In the genomic region with DNA sequence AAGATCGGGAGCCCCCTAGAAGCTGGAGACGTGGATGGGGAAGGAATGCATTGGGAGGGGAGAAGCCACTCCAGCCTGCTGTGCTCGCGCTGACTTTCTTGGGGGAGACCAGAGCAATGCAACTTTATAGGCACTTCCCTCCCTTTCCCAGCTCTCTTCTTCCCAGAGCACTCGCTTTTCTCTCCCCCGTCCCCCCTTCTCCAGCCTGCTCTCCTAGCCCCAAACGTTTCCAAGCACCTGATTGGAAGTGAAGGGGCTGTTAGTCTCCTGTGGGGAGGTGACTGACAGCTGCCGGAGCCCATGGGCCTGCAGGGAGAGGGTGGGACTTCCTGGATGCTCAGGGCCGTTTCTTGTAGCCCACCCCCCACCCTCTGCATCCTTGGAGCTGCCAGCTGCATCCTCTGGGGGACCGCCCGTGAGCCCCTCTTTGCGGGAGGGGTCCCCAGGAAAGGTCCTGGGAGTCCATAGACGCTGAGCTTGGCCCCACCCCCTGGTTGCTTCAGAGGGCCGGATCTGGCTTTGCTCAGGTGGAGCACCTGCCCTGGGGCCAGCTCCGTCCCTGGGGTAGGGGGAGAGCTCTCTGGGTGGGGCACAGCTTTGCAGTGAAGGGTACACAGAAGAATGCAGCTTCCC, we compare ENCODE assay signal across 9 cellular contexts. TPM values are rescaled to one million over a fixed set of nuclear protein-coding genes. Genes with fewer than 3 reads are reported as not detected.
DNase-seq lines count a peak whose midpoint lies in the region; ATAC-seq and TF ChIP-seq lines count a peak whose summit lies in the region.
"Had no signal": no experiment of that assay in that cellular context is flagged by ENCODE, and none has a peak within 500 bp of the region (broad histone marks: within the 10 kb centered on the region; RNA-seq: fewer than 3 reads in every experiment).

No MANE protein-coding gene starts in this region.

- no peaks in the 10 kb centered on the region for H3K9me2 ChIP-seq in SU-DHL-6 (replicated peaks; ENCODE audit: insufficient read depth, low read length)

- intact Hi-C loops in Caco-2 (cut with micrococcal nuclease; ENCODE audit: unreplicated experiment), result no loop called here

- H3K4me3 Mint-ChIP-seq in Caco-2 (ENCODE audit: unreplicated experiment), result peak overlapping the region; percentile 44

- H3K79me2 ChIP-seq in SU-DHL-6 (ENCODE audit: insufficient read depth, low read length), result peaks cover 23% of the 10 kb centered on the region

- peak overlapping the region; percentile 89 for H3K4me2 ChIP-seq in SU-DHL-6 (ENCODE audit: low read depth, low read length, poor library complexity, severe bottlenecking)

- H3K27me3 ChIP-seq in Caco-2 (replicated peaks; ENCODE audit: control insufficient read depth, insufficient read depth, low read length), result no peaks in the 10 kb centered on the region
- H3K27me3 ChIP-seq in HUES48 (ENCODE audit: control insufficient read depth, insufficient read depth, low read length), result no peaks in the 10 kb centered on the region
- H3K27me3 ChIP-seq in SU-DHL-6 (ENCODE audit: low read length), result no peaks in the 10 kb centered on the region
- H3K27me3 ChIP-seq in neutrophil, result no peaks in the 10 kb centered on the region

- no peaks in the 10 kb centered on the region for H3K27me3 Mint-ChIP-seq in Caco-2 (ENCODE audit: insufficient read depth, unreplicated experiment)

- H3K36me3 Mint-ChIP-seq in Caco-2 (ENCODE audit: insufficient read depth, unreplicated experiment), result peaks cover 13% of the 10 kb centered on the region

- H3K4me1 ChIP-seq in Caco-2 (peaks cover 4% of the 10 kb centered on the region; the same call in 1 of the 2 replicates), HUES48 (ENCODE audit: control insufficient read depth, insufficient read depth, low read length) (no peaks in the 10 kb centered on the region), neutrophil (ENCODE audit: control insufficient read depth in 1 of 2, insufficient read depth in 1 of 2, low read depth in 1 of 2, low read length in 1 of 2) (peaks cover 29 to 35% of the 10 kb centered on the region in 2 experiments)

- no TSS peak for BruUV-seq in Caco-2 (replicated peaks; lab: Mats Ljungman, UMichigan)

- peak overlapping the region; percentile 74 for H3K27ac ChIP-seq in HUES48 (ENCODE audit: low read depth, low read length)
- H3K27ac ChIP-seq in SU-DHL-6 (ENCODE audit: low read depth, low read length), result no peak overlapping the region
- peak overlapping the region; percentile 13 for H3K27ac ChIP-seq in neutrophil

- H3K36me3 ChIP-seq in Caco-2 (ENCODE audit: control insufficient read depth, insufficient read depth, low read length) (no peaks in the 10 kb centered on the region; the same call in 1 of the 2 replicates), HUES48 (ENCODE audit: control insufficient read depth, insufficient read depth, low read length) (peaks cover 28% of the 10 kb centered on the region), SU-DHL-6 (ENCODE audit: low read length) (no peaks in the 10 kb centered on the region), neutrophil (peaks cover 40% of the 10 kb centered on the region)

- TF ChIP-seq CTCF in Caco-2 (IDR thresholded peaks at IDR 0.05; ENCODE audit: insufficient read depth in 1 of 2, low read depth in 1 of 2, low read length in 1 of 2, severe bottlenecking in 1 of 2, unreplicated experiment in 1 of 2), result no peak
- no peak for TF ChIP-seq CTCF in SU-DHL-6 (IDR thresholded peaks at IDR 0.05; ENCODE audit: insufficient read depth, low read length, poor library complexity, severe bottlenecking)
- no peak for TF ChIP-seq CTCF in epithelial cell of esophagus (IDR thresholded peaks at IDR 0.05; ENCODE audit: insufficient read depth, low read depth, low read length, missing control alignments)
- TF ChIP-seq CTCF in neutrophil (IDR thresholded peaks at IDR 0.05), result no peak

- H3K9ac ChIP-seq in HUES48 (ENCODE audit: low read depth, low read length), result no peak overlapping the region
- peak overlapping the region; percentile 95 for H3K9ac ChIP-seq in SU-DHL-6 (ENCODE audit: low read length)

- DNase-seq in Caco-2, result no peak
- DNase-seq in epithelial cell of esophagus (ENCODE audit: low read depth), result peak; percentile 72
- DNase-seq in SKM-1 (lab: John Stamatoyannopoulos, UW; ENCODE audit: unreplicated experiment), result no peak
- DNase-seq in stimulated activated CD4-positive, alpha-beta T cell treated with anti-CD3 and anti-CD28 coated beads, Interleukin-12 subunit alpha, Interleukin-12 subunit beta, amount 100 ng/mL, for 4 hours, result no peak

- no peak for ATAC-seq in GM18873 (IDR thresholded peaks at IDR 0.05; ENCODE audit: low FRiP score, unreplicated experiment)

- H3K4me1 Mint-ChIP-seq in Caco-2 (ENCODE audit: low read depth, unreplicated experiment), result peaks cover 6% of the 10 kb centered on the region

- H3K9me3 ChIP-seq in Caco-2, result no peaks in the 10 kb centered on the region
- no peaks in the 10 kb centered on the region for H3K9me3 ChIP-seq in HUES48 (ENCODE audit: control insufficient read depth, insufficient read depth, low read length)
- no peaks in the 10 kb centered on the region for H3K9me3 ChIP-seq in SU-DHL-6 (ENCODE audit: insufficient read depth, low read length)
- no peaks in the 10 kb centered on the region for H3K9me3 ChIP-seq in neutrophil

- H3K4me3 ChIP-seq in Caco-2 (ENCODE audit: low read depth, low read length) (no peak overlapping the region), HUES48 (ENCODE audit: low read depth, low read length) (peak overlapping the region; percentile 58), SU-DHL-6 (ENCODE audit: insufficient read depth, low read length, poor library complexity, severe bottlenecking) (peak overlapping the region; percentile 99), epithelial cell of esophagus (ENCODE audit: low read length) (peak overlapping the region; percentile 77), neutrophil (ENCODE audit: low read depth in 1 of 2, low read length in 1 of 2) (no peak overlapping the region)

- CTCF ChIA-PET in Caco-2 (lab: Charles Lee), result no interaction called here

- no peak overlapping the region for H3K27ac Mint-ChIP-seq in Caco-2 (ENCODE audit: unreplicated experiment)

- H3K9me3 Mint-ChIP-seq in Caco-2 (ENCODE audit: unreplicated experiment), result no peaks in the 10 kb centered on the region

- H2AFZ ChIP-seq in SU-DHL-6 (ENCODE audit: low read depth, low read length, severe bottlenecking), result peak overlapping the region; percentile 37

- no peaks in the 10 kb centered on the region for H3F3A ChIP-seq in SU-DHL-6 (ENCODE audit: insufficient read depth)

- POLR2A ChIA-PET in Caco-2 (lab: Charles Lee), result no interaction called here

- H4K20me1 ChIP-seq in SU-DHL-6 (ENCODE audit: low read depth, low read length), result no peaks in the 10 kb centered on the region

RNA-seq across cellular contexts. Expression of a gene that starts 2.5 kb away (rescaled TPM):
- total RNA-seq in Caco-2 (2022), result 65.7 and 70.8 TPM in 2 replicates

RNA-seq across cellular contexts. Expression of a gene that starts 17.0 kb away (rescaled TPM):
- total RNA-seq in Caco-2 (2022), result 42.1 and 42.9 TPM in 2 replicates

RNA-seq across cellular contexts. Expression of a gene that starts 43.7 kb away (rescaled TPM):
- total RNA-seq in Caco-2 (2022), result 0.09 and 0.21 TPM in 2 replicates
- total RNA-seq: T-helper 1 cell treated with Interleukin-12 subunit alpha and Interleukin-12 subunit beta and Interleukin-4 antibody, amounts not matched to agents 30 ng/mL and 1 ng/mL, for 36 hours had no signal

Comparison
In these comparisons a context has a peak if more than half of its experiments do, and no peak if none do; other contexts are left out.
1. H3K4me3 ChIP-seq: peak in HUES48 (single experiment), SU-DHL-6 (single experiment) and epithelial cell of esophagus (single experiment); none in Caco-2 (single experiment) and neutrophil (0 of 2).